ENCODE assay signal across 1 cellular context in genomic region chr4:8645753-8646124, GRCh38.
TF ChIP-seq lines count a peak whose summit lies in the region.

No MANE protein-coding gene starts in this region.

TF ChIP-seq in H1, 55 proteins besides CTCF, POLR2A, EP300 and RAD21:
- TF ChIP-seq USF2 (IDR thresholded peaks at IDR 0.05; ENCODE audit: low read length), result no peak
- TF ChIP-seq BCL11A (IDR thresholded peaks at IDR 0.05; ENCODE audit: low read depth in 2 of 2, low read length in 2 of 2), result no peak
- TF ChIP-seq TAF7 (optimal IDR thresholded peaks at IDR 0.05; ENCODE audit: borderline replicate concordance, low read depth, low read length), result no peak
- TF ChIP-seq POLR2AphosphoS5 (IDR thresholded peaks at IDR 0.05; ENCODE audit: low read depth, low read length), result no peak
- TF ChIP-seq KDM1A (IDR thresholded peaks at IDR 0.05; ENCODE audit: borderline replicate concordance, low read length), result no peak
- TF ChIP-seq BRCA1 (IDR thresholded peaks at IDR 0.05; ENCODE audit: low read depth, low read length), result no peak
- no peak for TF ChIP-seq SP2 (IDR thresholded peaks at IDR 0.05; ENCODE audit: low read length)
- TF ChIP-seq CBX5 (IDR thresholded peaks at IDR 0.05; ENCODE audit: low read depth, low read length), result no peak
- TF ChIP-seq NRF1 (IDR thresholded peaks at IDR 0.05; ENCODE audit: low read depth, low read length), result no peak
- no peak for TF ChIP-seq RFX5 (IDR thresholded peaks at IDR 0.05; ENCODE audit: borderline replicate concordance, low read depth, low read length)
- TF ChIP-seq SP1 (IDR thresholded peaks at IDR 0.05; ENCODE audit: low read depth, low read length), result no peak
- no peak for TF ChIP-seq RNF2 (IDR thresholded peaks at IDR 0.05; ENCODE audit: borderline replicate concordance, low read depth, low read length, missing control alignments, poor library complexity, severe bottlenecking)
- no peak for TF ChIP-seq ZNF274 (IDR thresholded peaks at IDR 0.05; ENCODE audit: borderline replicate concordance, extremely low read depth, low read length)
- TF ChIP-seq POU5F1 (IDR thresholded peaks at IDR 0.05; ENCODE audit: low read depth, low read length), result no peak
- TF ChIP-seq TEAD4 (IDR thresholded peaks at IDR 0.05; ENCODE audit: low read depth, low read length), result no peak
- TF ChIP-seq, protein P1, sequence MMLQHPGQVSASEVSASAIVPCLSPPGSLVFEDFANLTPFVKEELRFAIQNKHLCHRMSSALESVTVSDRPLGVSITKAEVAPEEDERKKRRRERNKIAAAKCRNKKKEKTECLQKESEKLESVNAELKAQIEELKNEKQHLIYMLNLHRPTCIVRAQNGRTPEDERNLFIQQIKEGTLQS (IDR thresholded peaks at IDR 0.05; ENCODE audit: insufficient read depth, low read depth, low read length), result no peak
- no peak for TF ChIP-seq FOSL1 (IDR thresholded peaks at IDR 0.05; ENCODE audit: insufficient read depth, low read depth, low read length)
- TF ChIP-seq EZH2 (IDR thresholded peaks at IDR 0.05; ENCODE audit: low read depth, low read length, severe bottlenecking), result no peak
- TF ChIP-seq CTBP2 (IDR thresholded peaks at IDR 0.05; ENCODE audit: borderline replicate concordance, insufficient read depth, insufficient read length, low read length), result no peak
